In genomic region chr3:66363133-66363532, GRCh38 we compare ENCODE assay signal across 31 cellular contexts.
DNase-seq lines count a peak whose midpoint lies in the region; ATAC-seq, FAIRE-seq and TF ChIP-seq lines count a peak whose summit lies in the region.
"Had no signal": no experiment of that assay in that cellular context is flagged by ENCODE, and none has a peak within 500 bp of the region (broad histone marks: within the 10 kb centered on the region; RNA-seq: fewer than 3 reads in every experiment).

No MANE protein-coding gene starts in this region.

- intact Hi-C loops in heart right ventricle (cut with DNase I) (no loop called here), left cardiac atrium (cut with DNase I) (no loop called here), K562 (cut with micrococcal nuclease) (no loop called here)

- H3K79me1 ChIP-seq in mesendoderm (ENCODE audit: low read length): no peaks in the 10 kb centered on the region

- WGBS in heart right ventricle, 2 donors: 83 to 88% methylated on average over 5 of the region's 5 CpGs
- 67% methylated on average over 5 of the region's 5 CpGs for WGBS in K562 (ENCODE audit: insufficient coverage, low coverage, missing lambda C conversion rate)
- no CpG with 5 or more reads among the region's 5 CpGs for WGBS in mesendoderm (ENCODE audit: extremely low coverage, insufficient coverage, low lambda C conversion rate)

- no peaks in the 10 kb centered on the region for H3K9me3 Mint-ChIP-seq in activated naive CD4-positive, alpha-beta T cell treated with anti-CD3 and anti-CD28 coated beads, Interleukin-2, amount 10 ng/mL, durations not matched to agents 7 days and 5 days
- H3K9me3 Mint-ChIP-seq: activated CD4-positive, alpha-beta T cell treated with anti-CD3 and anti-CD28 coated beads, Interleukin-2, amount 10 ng/mL, durations not matched to agents 7 days and 5 days; activated naive CD4-positive, alpha-beta T cell treated with anti-CD3 and anti-CD28 coated beads, Interleukin-2, amount 50 U/mL, for 24 hours; activated T-helper 1 cell treated with anti-CD3 and anti-CD28 coated beads, Interleukin-12 subunit alpha, Interleukin-12 subunit beta, Interleukin-2, Interleukin-4 antibody, amounts not matched to agents 30 ng/mL and 10 ng/mL and 1 ng/mL, durations not matched to agents 14 hours and 24 hours and 36 hours; CD8-positive, alpha-beta memory T cell; mesothelial cell of epicardium; T-helper 2 cell treated with Interferon-gamma antibody and Interleukin-4, amounts not matched to agents 5 μg/mL and 100 μg/mL, for 36 hours had no signal

- H3K18ac ChIP-seq in mesendoderm (ENCODE audit: low read length): no peak overlapping the region

- TF ChIP-seq RAD21 in K562 (CRISPR knock-in tag; conservative IDR thresholded peaks at IDR 0.05 in 1 of 2, IDR thresholded peaks at IDR 0.05 in 1 of 2): no peak

- H3K4me2 ChIP-seq in K562 (ENCODE audit: insufficient read depth, low read length): no peak overlapping the region
- no peak overlapping the region for H3K4me2 ChIP-seq in mesendoderm (ENCODE audit: low read length)
- H3K4me2 ChIP-seq: KMS-11 had no signal

- H2AK5ac ChIP-seq in mesendoderm (ENCODE audit: low read length): no peak overlapping the region

- H3K9ac ChIP-seq in K562 (ENCODE audit: insufficient read depth in 1 of 2, low read depth in 2 of 2, low read length in 2 of 2): no peak overlapping the region
- H3K9ac ChIP-seq in mesendoderm (ENCODE audit: low read length): no peak overlapping the region
- H3K9ac ChIP-seq: GM23248, KMS-11 had no signal

- no peak overlapping the region for H3K4ac ChIP-seq in mesendoderm (ENCODE audit: low read depth, low read length)

- DNase-seq in heart right ventricle (no peak), left cardiac atrium (no peak), K562 (ENCODE audit: extremely low read depth in 1 of 4, low spot score in 3 of 4) (no peak), mesendoderm (peak; percentile 18), urothelium cell line (ENCODE audit: low spot score) (peak; percentile 24), RCC 7860 (ENCODE audit: low spot score) (no peak)
- no peak for DNase-seq in activated naive CD4-positive, alpha-beta T cell treated with anti-CD3 and anti-CD28 coated beads, Interleukin-2, amount 10 ng/mL, durations not matched to agents 7 days and 5 days
- DNase-seq: activated CD4-positive, alpha-beta T cell treated with anti-CD3 and anti-CD28 coated beads, Interleukin-2, amount 10 ng/mL, durations not matched to agents 7 days and 5 days; anterior cingulate cortex; CD8-positive, alpha-beta memory T cell; head of caudate nucleus; left colon; NCI-H1436 treated with DMSO at 0.1 percent for 48 hours; NCI-H446 treated with DMSO at 0.1 percent for 48 hours; small intestine; stimulated activated CD4-positive, alpha-beta T cell treated with anti-CD3 and anti-CD28 coated beads, Interleukin-1b, Interleukin-23, amount 100 ng/mL, for 48 hours; substantia nigra; upper lobe of right lung had no signal

- POLR2A ChIA-PET in K562 (lab: Yijun Ruan, JAX): interaction anchor here (0.5 to 0.6 kb wide), 2 partner anchors 10 to 13 kb away, joined by 3 to 5 read pairs; no protein-coding TSS in a partner anchor

- H3K4me1 ChIP-seq in heart right ventricle (peaks cover 0 to 58% (median 23%) of the 10 kb centered on the region in 9 donors), K562 (replicated peaks in 1 of 2; ENCODE audit: control insufficient read depth in 2 of 2, insufficient read depth in 2 of 2, low read length in 2 of 2) (no peaks in the 10 kb centered on the region), mesendoderm (ENCODE audit: control insufficient read depth, low read depth, low read length) (peaks cover 3% of the 10 kb centered on the region)
- H3K4me1 ChIP-seq: upper lobe of right lung had no signal

- H3K9me3 ChIP-seq in heart right ventricle (no peaks in the 10 kb centered on the region), K562 (replicated peaks; ENCODE audit: control insufficient read depth, insufficient read depth, low read depth, low read length) (no peaks in the 10 kb centered on the region)
- H3K9me3 ChIP-seq: upper lobe of right lung had no signal

- H3K27me3 Mint-ChIP-seq in activated naive CD4-positive, alpha-beta T cell treated with anti-CD3 and anti-CD28 coated beads, Interleukin-2, amount 10 ng/mL, durations not matched to agents 7 days and 5 days: no peaks in the 10 kb centered on the region
- H3K27me3 Mint-ChIP-seq: activated CD4-positive, alpha-beta T cell treated with anti-CD3 and anti-CD28 coated beads, Interleukin-2, amount 10 ng/mL, durations not matched to agents 7 days and 5 days; activated naive CD4-positive, alpha-beta T cell treated with anti-CD3 and anti-CD28 coated beads, Interleukin-2, amount 50 U/mL, for 24 hours; B cell; CD8-positive, alpha-beta memory T cell; progenitor cell of endocrine pancreas had no signal

- in situ Hi-C loops in K562 (cut with MboI): no loop called here

- H4K5ac ChIP-seq in mesendoderm (ENCODE audit: low read length): no peak overlapping the region

- H3K56ac ChIP-seq in mesendoderm (ENCODE audit: low read length): no peak overlapping the region

- H3K27ac ChIP-seq in heart right ventricle (peak overlapping the region in 8 of 10 donors; percentile 8 to 63 (median 45)), K562 (ENCODE audit: extremely low read depth, low read depth, low read length) (no peak overlapping the region), mesendoderm (ENCODE audit: low read depth, low read length) (no peak overlapping the region)
- H3K27ac ChIP-seq: GM23248, KMS-11, upper lobe of right lung, VCaP had no signal

- no peak overlapping the region for H2BK5ac ChIP-seq in mesendoderm (ENCODE audit: low read length)

- no peak overlapping the region for H3K4me3 ChIP-seq in heart right ventricle
- no peak overlapping the region for H3K4me3 ChIP-seq in K562
- H3K4me3 ChIP-seq in mesendoderm (ENCODE audit: low read length): no peak overlapping the region
- H3K4me3 ChIP-seq: GM23248, upper lobe of right lung had no signal

- no peak overlapping the region for H3K4me3 Mint-ChIP-seq in activated naive CD4-positive, alpha-beta T cell treated with anti-CD3 and anti-CD28 coated beads, Interleukin-2, amount 10 ng/mL, durations not matched to agents 7 days and 5 days
- H3K4me3 Mint-ChIP-seq: activated CD4-positive, alpha-beta T cell treated with anti-CD3 and anti-CD28 coated beads, Interleukin-2, amount 10 ng/mL, durations not matched to agents 7 days and 5 days; activated naive CD4-positive, alpha-beta T cell treated with anti-CD3 and anti-CD28 coated beads, Interleukin-2, amount 50 U/mL, for 24 hours; activated T-helper 1 cell treated with anti-CD3 and anti-CD28 coated beads, Interleukin-12 subunit alpha, Interleukin-12 subunit beta, Interleukin-2, Interleukin-4 antibody, amounts not matched to agents 30 ng/mL and 10 ng/mL and 1 ng/mL, durations not matched to agents 14 hours and 24 hours and 36 hours; B cell; CD8-positive, alpha-beta memory T cell; mesothelial cell of epicardium; neural crest cell; T-helper 2 cell treated with Interferon-gamma antibody and Interleukin-4, amounts not matched to agents 5 μg/mL and 100 μg/mL, for 36 hours had no signal

- no peak overlapping the region for H2AFZ ChIP-seq in K562 (ENCODE audit: low read depth, low read length)
- H2AFZ ChIP-seq: GM23248 had no signal

- no peak overlapping the region for H3K27ac Mint-ChIP-seq in activated naive CD4-positive, alpha-beta T cell treated with anti-CD3 and anti-CD28 coated beads, Interleukin-2, amount 10 ng/mL, durations not matched to agents 7 days and 5 days
- H3K27ac Mint-ChIP-seq: activated CD4-positive, alpha-beta T cell treated with anti-CD3 and anti-CD28 coated beads, Interleukin-2, amount 10 ng/mL, durations not matched to agents 7 days and 5 days; activated naive CD4-positive, alpha-beta T cell treated with anti-CD3 and anti-CD28 coated beads, Interleukin-2, amount 50 U/mL, for 24 hours; activated T-helper 1 cell treated with anti-CD3 and anti-CD28 coated beads, Interleukin-12 subunit alpha, Interleukin-12 subunit beta, Interleukin-2, Interleukin-4 antibody, amounts not matched to agents 30 ng/mL and 10 ng/mL and 1 ng/mL, durations not matched to agents 14 hours and 24 hours and 36 hours; B cell; mesothelial cell of epicardium; progenitor cell of endocrine pancreas; T-helper 2 cell treated with Interferon-gamma antibody and Interleukin-4, amounts not matched to agents 5 μg/mL and 100 μg/mL, for 36 hours had no signal

- H3K9me1 ChIP-seq in K562 (ENCODE audit: control insufficient read depth, insufficient read depth, low read length): no peaks in the 10 kb centered on the region

- H2BK120ac ChIP-seq in mesendoderm (ENCODE audit: low read depth, low read length): no peak overlapping the region

- CTCF ChIA-PET in K562 (lab: Yijun Ruan, JAX; ENCODE audit: low intra/inter-chr PET ratio): no interaction called here
- CTCF ChIA-PET in activated naive CD4-positive, alpha-beta T cell treated with anti-CD3 and anti-CD28 coated beads, Interleukin-2, amount 10 ng/mL, durations not matched to agents 7 days and 5 days (lab: Charles Lee): no interaction called here

- H3K79me2 ChIP-seq in K562 (ENCODE audit: control insufficient read depth, insufficient read depth, low read length) (no peaks in the 10 kb centered on the region), mesendoderm (ENCODE audit: control insufficient read depth, insufficient read depth, low read length) (no peaks in the 10 kb centered on the region)

- no peak for TF ChIP-seq EP300 in K562 (IDR thresholded peaks at IDR 0.05; ENCODE audit: low read length)

- no TSS peak for BruUV-seq in K562 (replicated peaks; lab: Mats Ljungman, UMichigan)

- H3K36me3 ChIP-seq in heart right ventricle (no peaks in the 10 kb centered on the region), K562 (ENCODE audit: control insufficient read depth, insufficient read depth, low read length) (no peaks in the 10 kb centered on the region), mesendoderm (ENCODE audit: control insufficient read depth, insufficient read depth, low read length) (no peaks in the 10 kb centered on the region)
- H3K36me3 ChIP-seq: upper lobe of right lung had no signal

- H3K4me1 Mint-ChIP-seq in activated naive CD4-positive, alpha-beta T cell treated with anti-CD3 and anti-CD28 coated beads, Interleukin-2, amount 10 ng/mL, durations not matched to agents 7 days and 5 days: no peaks in the 10 kb centered on the region
- H3K4me1 Mint-ChIP-seq: activated CD4-positive, alpha-beta T cell treated with anti-CD3 and anti-CD28 coated beads, Interleukin-2, amount 10 ng/mL, durations not matched to agents 7 days and 5 days; activated naive CD4-positive, alpha-beta T cell treated with anti-CD3 and anti-CD28 coated beads, Interleukin-2, amount 50 U/mL, for 24 hours; B cell had no signal

- ATAC-seq in heart right ventricle (no peak), left cardiac atrium (no peak), K562 (no peak), GM18870 (IDR thresholded peaks at IDR 0.05; ENCODE audit: unreplicated experiment) (no peak)
- ATAC-seq: left colon, Panc1, upper lobe of right lung had no signal

- no peaks in the 10 kb centered on the region for H3K36me3 Mint-ChIP-seq in activated naive CD4-positive, alpha-beta T cell treated with anti-CD3 and anti-CD28 coated beads, Interleukin-2, amount 10 ng/mL, durations not matched to agents 7 days and 5 days
- H3K36me3 Mint-ChIP-seq: mesothelial cell of epicardium had no signal

- no peak for TF ChIP-seq POLR2A in K562 (conservative IDR thresholded peaks at IDR 0.05)

- H4K8ac ChIP-seq in mesendoderm (ENCODE audit: low read depth, low read length): no peak overlapping the region

- no peaks in the 10 kb centered on the region for H4K20me1 ChIP-seq in K562 (replicated peaks; ENCODE audit: control insufficient read depth, insufficient read depth, low read length)

- no peak for TF ChIP-seq CTCF in heart right ventricle (IDR thresholded peaks at IDR 0.05)
- no peak for TF ChIP-seq CTCF in K562 (IDR thresholded peaks at IDR 0.05 in 2 of 3, conservative IDR thresholded peaks at IDR 0.05 in 1 of 3; ENCODE audit: insufficient read depth in 2 of 3, low read depth in 1 of 3, low read length in 3 of 3)

- no peak overlapping the region for H2BK15ac ChIP-seq in mesendoderm (replicated peaks; ENCODE audit: low read depth)

- H3K27me3 ChIP-seq in heart right ventricle (no peaks in the 10 kb centered on the region), K562 (ENCODE audit: control insufficient read depth in 2 of 2, insufficient read depth in 2 of 2, low read length in 2 of 2) (no peaks in the 10 kb centered on the region), mesendoderm (ENCODE audit: insufficient read depth, low read length, poor library complexity) (no peaks in the 10 kb centered on the region)
- H3K27me3 ChIP-seq: upper lobe of right lung had no signal

- no peak for FAIRE-seq in K562 (lab: Jason Lieb, UNC)
- no peak for FAIRE-seq in urothelium cell line (lab: Jason Lieb, UNC)
- FAIRE-seq in RCC 7860 (lab: Jason Lieb, UNC): no peak
- FAIRE-seq: A204.1 had no signal

- no peak overlapping the region for H3K23ac ChIP-seq in mesendoderm (ENCODE audit: low read length)

Comparison
In these comparisons a context has a peak if more than half of its experiments do, and no peak if none do; other contexts are left out.
1. DNase-seq: peak in mesendoderm (single experiment) and urothelium cell line (single experiment); none in heart right ventricle (0 of 2), left cardiac atrium (single experiment), K562 (0 of 4), activated naive CD4-positive, alpha-beta T cell treated with anti-CD3 and anti-CD28 coated beads, Interleukin-2, amount 10 ng/mL, durations not matched to agents 7 days and 5 days (single experiment) and RCC 7860 (single experiment).
2. H3K27ac ChIP-seq: peak in heart right ventricle (8 of 10); none in K562 (single experiment) and mesendoderm (single experiment).